Comparison of ENCODE assay signal across 8 cellular contexts in genomic region chr4:185396724-185397402, GRCh38. TPM values are rescaled to one million over a fixed set of nuclear protein-coding genes. Genes with fewer than 3 reads are reported as not detected.
DNase-seq lines count a peak whose midpoint lies in the region; ATAC-seq and TF ChIP-seq lines count a peak whose summit lies in the region.

TSS of gene ANKRD37 (plus strand) at chr4:185396841. CDS start at chr4:185396924, 83 bp downstream.

- peak; percentile 40 for ATAC-seq in Right ventricle myocardium superior (ENCODE audit: poor library complexity)

- peaks cover 37% of the 10 kb centered on the region for H3K36me3 Mint-ChIP-seq in activated CD4-positive, alpha-beta T cell treated with anti-CD3 and anti-CD28 coated beads, Interleukin-2, amount 10 ng/mL, durations not matched to agents 24 days and 14 days (ENCODE audit: low read depth)
- peaks cover 37% of the 10 kb centered on the region for H3K36me3 Mint-ChIP-seq in activated T-helper 1 cell treated with anti-CD3 and anti-CD28 coated beads, Interleukin-12 subunit alpha, Interleukin-12 subunit beta, Interleukin-2, Interleukin-4 antibody, amounts not matched to agents 30 ng/mL and 10 ng/mL and 1 ng/mL, durations not matched to agents 14 hours and 24 hours and 36 hours (ENCODE audit: low read depth)

- H3F3A ChIP-seq in Loucy (ENCODE audit: low read depth), result peaks cover 2% of the 10 kb centered on the region; the same call in 1 of the 2 replicates

- H3K79me2 ChIP-seq in Loucy (ENCODE audit: insufficient read depth, low read length), result peaks cover 38% of the 10 kb centered on the region

- peak within 1 kb of the TSS; percentile 87 for H3K4me3 Mint-ChIP-seq in activated CD4-positive, alpha-beta T cell treated with anti-CD3 and anti-CD28 coated beads, Interleukin-2, amount 10 ng/mL, durations not matched to agents 24 days and 14 days
- H3K4me3 Mint-ChIP-seq in activated T-helper 1 cell treated with anti-CD3 and anti-CD28 coated beads, Interleukin-12 subunit alpha, Interleukin-12 subunit beta, Interleukin-2, Interleukin-4 antibody, amounts not matched to agents 30 ng/mL and 10 ng/mL and 1 ng/mL, durations not matched to agents 14 hours and 24 hours and 36 hours, result peak within 1 kb of the TSS; percentile 94

- H3K4me2 ChIP-seq in Loucy (ENCODE audit: low read depth, low read length, poor library complexity, severe bottlenecking), result peak within 1 kb of the TSS; percentile 90

- H3K27ac ChIP-seq in neutrophil, result peak within 1 kb of the TSS; percentile 94

- no peaks in the 10 kb centered on the region for H3K9me3 ChIP-seq in Loucy (ENCODE audit: insufficient read depth, low read depth, low read length)
- no peaks in the 10 kb centered on the region for H3K9me3 ChIP-seq in neutrophil

- H3K9me3 Mint-ChIP-seq in activated CD4-positive, alpha-beta T cell treated with anti-CD3 and anti-CD28 coated beads, Interleukin-2, amount 10 ng/mL, durations not matched to agents 24 days and 14 days, result no peaks in the 10 kb centered on the region
- no peaks in the 10 kb centered on the region for H3K9me3 Mint-ChIP-seq in activated T-helper 1 cell treated with anti-CD3 and anti-CD28 coated beads, Interleukin-12 subunit alpha, Interleukin-12 subunit beta, Interleukin-2, Interleukin-4 antibody, amounts not matched to agents 30 ng/mL and 10 ng/mL and 1 ng/mL, durations not matched to agents 14 hours and 24 hours and 36 hours

- H3K36me3 ChIP-seq in Loucy (ENCODE audit: insufficient read depth, low read length) (peaks cover 3% of the 10 kb centered on the region; the same call in 1 of the 2 replicates), neutrophil (peaks cover 29% of the 10 kb centered on the region)

- peak within 1 kb of the TSS; percentile 92 for H2AFZ ChIP-seq in Loucy (ENCODE audit: low read length)

- no peaks in the 10 kb centered on the region for H3K27me3 Mint-ChIP-seq in activated CD4-positive, alpha-beta T cell treated with anti-CD3 and anti-CD28 coated beads, Interleukin-2, amount 10 ng/mL, durations not matched to agents 24 days and 14 days
- peaks cover under 1% of the 10 kb centered on the region for H3K27me3 Mint-ChIP-seq in activated T-helper 1 cell treated with anti-CD3 and anti-CD28 coated beads, Interleukin-12 subunit alpha, Interleukin-12 subunit beta, Interleukin-2, Interleukin-4 antibody, amounts not matched to agents 30 ng/mL and 10 ng/mL and 1 ng/mL, durations not matched to agents 14 hours and 24 hours and 36 hours (ENCODE audit: insufficient read depth)

- H3K27ac Mint-ChIP-seq in activated CD4-positive, alpha-beta T cell treated with anti-CD3 and anti-CD28 coated beads, Interleukin-2, amount 10 ng/mL, durations not matched to agents 24 days and 14 days, result peak within 1 kb of the TSS; percentile 96
- H3K27ac Mint-ChIP-seq in activated T-helper 1 cell treated with anti-CD3 and anti-CD28 coated beads, Interleukin-12 subunit alpha, Interleukin-12 subunit beta, Interleukin-2, Interleukin-4 antibody, amounts not matched to agents 30 ng/mL and 10 ng/mL and 1 ng/mL, durations not matched to agents 14 hours and 24 hours and 36 hours, result peak within 1 kb of the TSS; percentile 97

- H4K20me1 ChIP-seq in Loucy (ENCODE audit: insufficient read depth, low read length, poor library complexity, severe bottlenecking), result peaks cover 6% of the 10 kb centered on the region

- peaks cover 50% of the 10 kb centered on the region for H3K4me1 Mint-ChIP-seq in activated CD4-positive, alpha-beta T cell treated with anti-CD3 and anti-CD28 coated beads, Interleukin-2, amount 10 ng/mL, durations not matched to agents 24 days and 14 days
- peaks cover 71% of the 10 kb centered on the region for H3K4me1 Mint-ChIP-seq in activated T-helper 1 cell treated with anti-CD3 and anti-CD28 coated beads, Interleukin-12 subunit alpha, Interleukin-12 subunit beta, Interleukin-2, Interleukin-4 antibody, amounts not matched to agents 30 ng/mL and 10 ng/mL and 1 ng/mL, durations not matched to agents 14 hours and 24 hours and 36 hours (ENCODE audit: low read depth)

- DNase-seq in activated CD4-positive, alpha-beta T cell treated with anti-CD3 and anti-CD28 coated beads, Interleukin-2, amount 10 ng/mL, durations not matched to agents 24 days and 14 days, result no peak
- DNase-seq in activated CD4-positive, alpha-beta T cell treated with anti-CD3 and anti-CD28 coated beads for 4 hours, result no peak
- DNase-seq in activated T-helper 1 cell treated with anti-CD3 and anti-CD28 coated beads, Interleukin-12 subunit alpha, Interleukin-12 subunit beta, Interleukin-2, Interleukin-4 antibody, amounts not matched to agents 30 ng/mL and 10 ng/mL and 1 ng/mL, durations not matched to agents 14 hours and 24 hours and 36 hours (ENCODE audit: low spot score), result no peak
- peak; percentile 62 for DNase-seq in Right ventricle myocardium superior
- DNase-seq in UCSD-AML1 (lab: John Stamatoyannopoulos, UW; ENCODE audit: unreplicated experiment), result no peak
- DNase-seq in Kasumi-1 (lab: John Stamatoyannopoulos, UW), result no peak

- H3K27me3 ChIP-seq in Loucy (ENCODE audit: insufficient read depth, low read length, poor library complexity, severe bottlenecking) (no peaks in the 10 kb centered on the region), neutrophil (peaks cover 39% of the 10 kb centered on the region)

- intact Hi-C loops in activated CD4-positive, alpha-beta T cell treated with anti-CD3 and anti-CD28 coated beads, Interleukin-2, amount 10 ng/mL, durations not matched to agents 24 days and 14 days (cut with micrococcal nuclease), result loop anchor here (1.0 to 10.0 kb wide), 8 partner anchors 28 to 1162 kb away; partner anchors contain the start of genes ACSL1, CCDC110, SLC25A4 and SNX25
- intact Hi-C loops in activated T-helper 1 cell treated with anti-CD3 and anti-CD28 coated beads, Interleukin-12 subunit alpha, Interleukin-12 subunit beta, Interleukin-2, Interleukin-4 antibody, amounts not matched to agents 30 ng/mL and 10 ng/mL and 1 ng/mL, durations not matched to agents 14 hours and 24 hours and 36 hours (cut with micrococcal nuclease), result loop anchor here (1.0 to 10.0 kb wide), 12 partner anchors 28 to 795 kb away; partner anchors contain the start of genes ACSL1, CASP3, CCDC110 and CYP4V2
- intact Hi-C loops in Right ventricle myocardium superior (cut with DNase I), result loop anchor here (10.0 kb wide), 1 partner anchor 192 kb away; the partner anchor contains the start of genes CFAP97 and SNX25

- H3K4me3 ChIP-seq in Loucy (ENCODE audit: low read length, poor library complexity, severe bottlenecking) (peak within 1 kb of the TSS; percentile 78), neutrophil (ENCODE audit: low read depth in 1 of 2, low read length in 1 of 2) (peak within 1 kb of the TSS; percentile 96 to 99)

- TF ChIP-seq CTCF in Loucy (conservative IDR thresholded peaks at IDR 0.05; ENCODE audit: low read length) (no peak), neutrophil (IDR thresholded peaks at IDR 0.05) (no peak)

- no peaks in the 10 kb centered on the region for H3K9me2 ChIP-seq in Loucy (replicated peaks; ENCODE audit: low read depth, low read length)

- H3K4me1 ChIP-seq in Loucy (ENCODE audit: insufficient read depth, low read length, poor library complexity, severe bottlenecking) (peaks cover 41% of the 10 kb centered on the region), neutrophil (ENCODE audit: control insufficient read depth in 1 of 2, insufficient read depth in 1 of 2, low read depth in 1 of 2, low read length in 1 of 2) (peaks cover 17 to 19% of the 10 kb centered on the region in 2 experiments)

- H3K9ac ChIP-seq in Loucy (ENCODE audit: low read depth, low read length, poor library complexity, severe bottlenecking), result peak within 1 kb of the TSS; percentile 88

RNA-seq across cellular contexts. Expression of gene ANKRD37, which starts in this region (rescaled TPM):
- total RNA-seq in activated CD4-positive, alpha-beta T cell treated with anti-CD3 and anti-CD28 coated beads, Interleukin-2, amount 10 ng/mL, durations not matched to agents 24 days and 14 days, result 16.3 and 17.2 TPM in 2 replicates
- total RNA-seq in activated T-helper 1 cell treated with anti-CD3 and anti-CD28 coated beads, Interleukin-12 subunit alpha, Interleukin-12 subunit beta, Interleukin-2, Interleukin-4 antibody, amounts not matched to agents 30 ng/mL and 10 ng/mL and 1 ng/mL, durations not matched to agents 14 hours and 24 hours and 36 hours, result 12.4 and 15.8 TPM in 2 replicates
- 22.1 TPM for total RNA-seq in Right ventricle myocardium superior
